ENCODE assay signal across 1 cellular context in genomic region chr17:59669411-59669810, GRCh38.
TF ChIP-seq lines count a peak whose summit lies in the region.

No MANE protein-coding gene starts in this region.

TF ChIP-seq in HepG2, 621 proteins besides CTCF, POLR2A, EP300 and RAD21:
- TF ChIP-seq, protein P1, sequence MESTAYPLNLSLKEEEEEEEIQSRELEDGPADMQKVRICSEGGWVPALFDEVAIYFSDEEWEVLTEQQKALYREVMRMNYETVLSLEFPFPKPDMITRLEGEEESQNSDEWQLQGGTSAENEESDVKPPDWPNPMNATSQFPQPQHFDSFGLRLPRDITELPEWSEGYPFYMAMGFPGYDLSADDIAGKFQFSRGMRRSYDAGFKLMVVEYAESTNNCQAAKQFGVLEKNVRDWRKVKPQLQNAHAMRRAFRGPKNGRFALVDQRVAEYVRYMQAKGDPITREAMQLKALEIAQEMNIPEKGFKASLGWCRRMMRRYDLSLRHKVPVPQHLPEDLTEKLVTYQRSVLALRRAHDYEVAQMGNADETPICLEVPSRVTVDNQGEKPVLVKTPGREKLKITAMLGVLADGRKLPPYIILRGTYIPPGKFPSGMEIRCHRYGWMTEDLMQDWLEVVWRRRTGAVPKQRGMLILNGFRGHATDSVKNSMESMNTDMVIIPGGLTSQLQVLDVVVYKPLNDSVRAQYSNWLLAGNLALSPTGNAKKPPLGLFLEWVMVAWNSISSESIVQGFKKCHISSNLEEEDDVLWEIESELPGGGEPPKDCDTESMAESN (CRISPR knock-in tag; conservative IDR thresholded peaks at IDR 0.05), result no peak
- TF ChIP-seq ATF7-NPFF (CRISPR knock-in tag; IDR thresholded peaks at IDR 0.05; ENCODE audit: low read depth) (no peak), SRSF9 (IDR thresholded peaks at IDR 0.05; ENCODE audit: borderline replicate concordance, insufficient read depth, low read depth, low read length, poor library complexity, severe bottlenecking) (no peak), TEAD3 (CRISPR knock-in tag; optimal IDR thresholded peaks at IDR 0.05; ENCODE audit: borderline replicate concordance) (no peak), TFDP2 (CRISPR knock-in tag; IDR thresholded peaks at IDR 0.05) (no peak), MATR3 (CRISPR knock-in tag; IDR thresholded peaks at IDR 0.05) (no peak), NFIB (CRISPR knock-in tag; IDR thresholded peaks at IDR 0.05; ENCODE audit: borderline replicate concordance) (no peak)
- TF ChIP-seq, protein P2, sequence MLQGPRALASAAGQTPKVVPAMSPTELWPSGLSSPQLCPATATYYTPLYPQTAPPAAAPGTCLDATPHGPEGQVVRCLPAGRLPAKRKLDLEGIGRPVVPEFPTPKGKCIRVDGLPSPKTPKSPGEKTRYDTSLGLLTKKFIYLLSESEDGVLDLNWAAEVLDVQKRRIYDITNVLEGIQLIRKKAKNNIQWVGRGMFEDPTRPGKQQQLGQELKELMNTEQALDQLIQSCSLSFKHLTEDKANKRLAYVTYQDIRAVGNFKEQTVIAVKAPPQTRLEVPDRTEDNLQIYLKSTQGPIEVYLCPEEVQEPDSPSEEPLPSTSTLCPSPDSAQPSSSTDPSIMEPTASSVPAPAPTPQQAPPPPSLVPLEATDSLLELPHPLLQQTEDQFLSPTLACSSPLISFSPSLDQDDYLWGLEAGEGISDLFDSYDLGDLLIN (CRISPR knock-in tag; IDR thresholded peaks at IDR 0.05; ENCODE audit: borderline replicate concordance), result no peak
